ENCODE assay signal across 8 cellular contexts in the genomic region with DNA sequence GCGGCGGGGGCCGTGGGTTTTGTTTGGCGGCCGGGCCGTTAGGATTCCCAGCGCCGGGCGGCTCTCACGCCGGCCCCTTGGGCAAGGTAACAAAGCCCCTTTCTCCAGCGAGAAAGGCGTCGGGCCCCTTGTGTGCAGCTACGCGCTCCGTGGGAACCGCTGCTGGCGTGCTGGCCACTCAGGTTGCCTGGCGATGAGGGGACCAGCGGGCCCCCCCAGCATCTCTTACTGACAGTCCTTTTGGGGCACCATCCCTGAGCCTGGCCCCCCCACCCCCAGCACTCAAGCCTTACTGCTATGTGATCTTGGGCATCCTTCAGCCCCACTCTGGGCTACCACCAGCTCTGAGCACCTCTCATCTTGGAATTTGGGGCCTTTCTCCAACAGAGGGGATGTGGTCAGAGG. TPM values are rescaled to one million over a fixed set of nuclear protein-coding genes. Genes with fewer than 3 reads are reported as not detected.
DNase-seq lines count a peak whose midpoint lies in the region; ATAC-seq and TF ChIP-seq lines count a peak whose summit lies in the region.

No MANE protein-coding gene starts in this region.

- peak overlapping the region; percentile 84 to 89 (median 89) for H3K27ac Mint-ChIP-seq in IgD-negative memory B cell
- H3K27ac Mint-ChIP-seq in natural killer cell treated with Interleukin-12 subunit alpha and Interleukin-12 subunit beta and Interleukin-15 and Interleukin-18, amount 100 ng/mL, for 72 hours = peak overlapping the region; percentile 86 to 97

- H3K27me3 Mint-ChIP-seq in IgD-negative memory B cell = no peaks in the 10 kb centered on the region
- no peaks in the 10 kb centered on the region for H3K27me3 Mint-ChIP-seq in natural killer cell treated with Interleukin-12 subunit alpha and Interleukin-12 subunit beta and Interleukin-15 and Interleukin-18, amount 100 ng/mL, for 72 hours

- peaks cover 12 to 23% (median 22%) of the 10 kb centered on the region in 3 donors for H3K4me1 Mint-ChIP-seq in IgD-negative memory B cell
- H3K4me1 Mint-ChIP-seq in natural killer cell treated with Interleukin-12 subunit alpha and Interleukin-12 subunit beta and Interleukin-15 and Interleukin-18, amount 100 ng/mL, for 72 hours (ENCODE audit: low read depth in 2 of 2) = peaks cover 18 to 25% of the 10 kb centered on the region in 2 donors

- H3K9me3 ChIP-seq in AG04450 (ENCODE audit: control insufficient read depth, insufficient read depth, low read length) = no peaks in the 10 kb centered on the region; the same call in 1 of the 2 replicates

- peak overlapping the region; percentile 58 for H3K4me3 ChIP-seq in AG04450 (ENCODE audit: low read depth, low read length)
- H3K4me3 ChIP-seq in choroid plexus epithelial cell (ENCODE audit: low read depth, low read length) = peak overlapping the region; percentile 28

- H3K27me3 ChIP-seq in AG04450 (ENCODE audit: control insufficient read depth, insufficient read depth, low read length) = no peaks in the 10 kb centered on the region

- no peak for ATAC-seq in natural killer cell treated with Interleukin-12 subunit alpha and Interleukin-12 subunit beta and Interleukin-15 and Interleukin-18, amount 100 ng/mL, for 72 hours
- no peak for ATAC-seq in HG03460 (IDR thresholded peaks at IDR 0.05; ENCODE audit: unreplicated experiment)
- no peak for ATAC-seq in HG02870 (IDR thresholded peaks at IDR 0.05; ENCODE audit: unreplicated experiment)
- ATAC-seq in GM18873 (IDR thresholded peaks at IDR 0.05; ENCODE audit: low FRiP score, unreplicated experiment) = no peak

- no peak overlapping the region for H3K27ac ChIP-seq in AG04450 (ENCODE audit: low read depth, low read length)

- no peaks in the 10 kb centered on the region for H3K9me3 Mint-ChIP-seq in IgD-negative memory B cell
- no peaks in the 10 kb centered on the region for H3K9me3 Mint-ChIP-seq in natural killer cell treated with Interleukin-12 subunit alpha and Interleukin-12 subunit beta and Interleukin-15 and Interleukin-18, amount 100 ng/mL, for 72 hours

- POLR2A ChIA-PET in AG04450 (lab: Yijun Ruan, JAX) = no interaction called here

- CTCF ChIA-PET in AG04450 (lab: Charles Lee) = interaction anchor here (1.3 kb wide), 1 partner anchor 42 kb away, joined by 3 read pairs; no protein-coding TSS in a partner anchor

- H3K36me3 Mint-ChIP-seq in IgD-negative memory B cell = peaks cover 7% of the 10 kb centered on the region
- H3K36me3 Mint-ChIP-seq in natural killer cell treated with Interleukin-12 subunit alpha and Interleukin-12 subunit beta and Interleukin-15 and Interleukin-18, amount 100 ng/mL, for 72 hours = no peaks in the 10 kb centered on the region

- H3K4me3 Mint-ChIP-seq in IgD-negative memory B cell = peak overlapping the region; percentile 94 to 97 (median 96)
- peak overlapping the region; percentile 90 for H3K4me3 Mint-ChIP-seq in natural killer cell treated with Interleukin-12 subunit alpha and Interleukin-12 subunit beta and Interleukin-15 and Interleukin-18, amount 100 ng/mL, for 72 hours

- no peak for DNase-seq in AG04450 (ENCODE audit: low read depth, low spot score)
- no peak for DNase-seq in choroid plexus epithelial cell (ENCODE audit: low read depth)
- no peak for DNase-seq in natural killer cell treated with Interleukin-12 subunit alpha and Interleukin-12 subunit beta and Interleukin-15 and Interleukin-18, amount 100 ng/mL, for 72 hours (ENCODE audit: low spot score)
- no peak for DNase-seq in cortex of kidney (lab: John Stamatoyannopoulos, UW)

- TF ChIP-seq CTCF in AG04450 (IDR thresholded peaks at IDR 0.05; ENCODE audit: low read depth, low read length) = no peak
- no peak for TF ChIP-seq CTCF in choroid plexus epithelial cell (conservative IDR thresholded peaks at IDR 0.05; ENCODE audit: low read depth, low read length)

RNA-seq across cellular contexts. Expression of gene LFNG, which starts 1.8 kb away (rescaled TPM):
- polyA plus RNA-seq in AG04450 (2011; rRNA removed) (1.6 and 2.4 TPM in 2 replicates), IgD-negative memory B cell (1.7 TPM)
- polyA minus RNA-seq in AG04450 (2011; rRNA and poly(A)+ RNA removed) = 1.8 and 2.8 TPM in 2 replicates
- 100 to 1,000 TPM in 1 of 2 donors, 10 to 100 TPM in 1; 89.8 to 153 TPM for total RNA-seq in natural killer cell treated with Interleukin-12 subunit alpha and Interleukin-12 subunit beta and Interleukin-15 and Interleukin-18, amount 100 ng/mL, for 72 hours

RNA-seq across cellular contexts. Expression of gene BRAT1, which starts 34.0 kb away (rescaled TPM):
- polyA plus RNA-seq in AG04450 (2011; rRNA removed) (6.2 and 9.8 TPM in 2 replicates), IgD-negative memory B cell (39.4 TPM)
- polyA minus RNA-seq in AG04450 (2011; rRNA and poly(A)+ RNA removed) = 5.3 and 6.2 TPM in 2 replicates
- total RNA-seq in natural killer cell treated with Interleukin-12 subunit alpha and Interleukin-12 subunit beta and Interleukin-15 and Interleukin-18, amount 100 ng/mL, for 72 hours = 10 to 100 TPM; 27.0 to 61.4 TPM

RNA-seq across cellular contexts. Expression of gene IQCE, which starts 37.4 kb away (rescaled TPM):
- polyA plus RNA-seq in AG04450 (2011; rRNA removed) (6.8 and 8.9 TPM in 2 replicates), IgD-negative memory B cell (2.3 TPM)
- 8.1 and 9.9 TPM in 2 replicates for polyA minus RNA-seq in AG04450 (2011; rRNA and poly(A)+ RNA removed)
- total RNA-seq in natural killer cell treated with Interleukin-12 subunit alpha and Interleukin-12 subunit beta and Interleukin-15 and Interleukin-18, amount 100 ng/mL, for 72 hours = 10 to 100 TPM; 11.6 to 17.7 TPM

RNA-seq across cellular contexts. Expression of gene GRIFIN, which starts 45.1 kb away (rescaled TPM):
- polyA plus RNA-seq in AG04450 (2011; rRNA removed) = not detected in 2 replicates
- not detected in 2 replicates for polyA minus RNA-seq in AG04450 (2011; rRNA and poly(A)+ RNA removed)
- polyA plus RNA-seq in IgD-negative memory B cell = not detected
- total RNA-seq in natural killer cell treated with Interleukin-12 subunit alpha and Interleukin-12 subunit beta and Interleukin-15 and Interleukin-18, amount 100 ng/mL, for 72 hours = not detected
